In genomic region chr11:63813035-63813562, GRCh38 we compare ENCODE assay signal across 8 cellular contexts. TPM values are rescaled to one million over a fixed set of nuclear protein-coding genes. Genes with fewer than 3 reads are reported as not detected.
DNase-seq lines count a peak whose midpoint lies in the region; ATAC-seq and TF ChIP-seq lines count a peak whose summit lies in the region.

TSS of gene SPINDOC (plus strand) at chr11:63813456. CDS start at chr11:63813687, 231 bp downstream.

- peak within 1 kb of the TSS; percentile 96 for H3K4me3 ChIP-seq in A673 (ENCODE audit: low read depth, low read length, poor library complexity, severe bottlenecking)

- H3K27me3 ChIP-seq in A673 (replicated peaks; ENCODE audit: insufficient read depth, low read depth, low read length, poor library complexity): no peaks in the 10 kb centered on the region

- H3K27ac Mint-ChIP-seq in central memory CD8-positive, alpha-beta T cell (ENCODE audit: low read depth): no peak within 1 kb of the TSS

- H3K4me1 Mint-ChIP-seq in central memory CD8-positive, alpha-beta T cell: peaks cover 9% of the 10 kb centered on the region

- POLR2A ChIA-PET in A673 (lab: Charles Lee; ENCODE audit: low non-redundant PET): interaction anchor here (0.6 kb wide), 1 partner anchor 26 kb away, joined by 9 read pairs; no protein-coding TSS in a partner anchor

- peaks cover 30% of the 10 kb centered on the region for H3K36me3 ChIP-seq in A673 (ENCODE audit: insufficient read depth, low read length, poor library complexity, severe bottlenecking)

- peaks cover 23% of the 10 kb centered on the region for H3K4me1 ChIP-seq in A673 (ENCODE audit: insufficient read depth, low read length, poor library complexity, severe bottlenecking)

- H3K9me3 ChIP-seq in A673 (ENCODE audit: low read depth, low read length, poor library complexity, severe bottlenecking): no peaks in the 10 kb centered on the region

- peak; percentile 79 for TF ChIP-seq POLR2A in GM18526 (IDR thresholded peaks at IDR 0.05; ENCODE audit: extremely low read depth, insufficient read length)

- peak; percentile 92 for DNase-seq in A673 (ENCODE audit: low spot score)
- DNase-seq in NCI-H2171 treated with DMSO at 0.1 percent for 48 hours (lab: John Stamatoyannopoulos, UW): peak; percentile 48
- DNase-seq in activated CD4-positive, CD25-positive, alpha-beta regulatory T cell treated with anti-CD3 and anti-CD28 coated beads, Interleukin-2, amount 50 U/mL, for 16 hours (ENCODE audit: low read depth, low spot score): peak; percentile 31
- DNase-seq in central memory CD8-positive, alpha-beta T cell (ENCODE audit: low spot score in 2 of 2): peak; percentile 33 to 34
- peak; percentile 79 for DNase-seq in islet precursor cell
- peak; percentile 42 to 69 for DNase-seq in stimulated activated CD4-positive, alpha-beta T cell treated with anti-CD3 and anti-CD28 coated beads, Interleukin-12 subunit alpha, Interleukin-12 subunit beta, amount 100 ng/mL, for 24 hours (ENCODE audit: low read depth in 2 of 2)

- H3K27me3 Mint-ChIP-seq in central memory CD8-positive, alpha-beta T cell: no peaks in the 10 kb centered on the region

- CTCF ChIA-PET in A673 (lab: Charles Lee): no interaction called here

- no peaks in the 10 kb centered on the region for H3K9me3 Mint-ChIP-seq in central memory CD8-positive, alpha-beta T cell

- peaks cover 2% of the 10 kb centered on the region for H3K36me3 Mint-ChIP-seq in central memory CD8-positive, alpha-beta T cell (ENCODE audit: insufficient read depth)

- intact Hi-C loops in A673 (cut with micrococcal nuclease; ENCODE audit: unreplicated experiment): no loop called here

- peak; percentile 83 for ATAC-seq in HG03066 (IDR thresholded peaks at IDR 0.05; ENCODE audit: low read depth, unreplicated experiment)
- ATAC-seq in central memory CD8-positive, alpha-beta T cell (replicated peaks; ENCODE audit: extremely low read depth, poor library complexity, severe bottlenecking): peak; percentile 85

- peak within 1 kb of the TSS; percentile 69 for H3K4me3 Mint-ChIP-seq in central memory CD8-positive, alpha-beta T cell

- no peak for TF ChIP-seq CTCF in A673 (conservative IDR thresholded peaks at IDR 0.05; ENCODE audit: low read depth, low read length)

- BruUV-seq in A673 (replicated peaks; lab: Mats Ljungman, UMichigan): no TSS peak

- H3K27ac ChIP-seq in A673 (ENCODE audit: low read depth, low read length, poor library complexity, severe bottlenecking): peak within 1 kb of the TSS; percentile 84

RNA-seq across cellular contexts. Expression of gene SPINDOC, which starts in this region (rescaled TPM):
- 91.1 and 94.5 TPM in 2 replicates for total RNA-seq in A673 (2021)

Comparison
In these comparisons a context has a peak if more than half of its experiments do, and no peak if none do; other contexts are left out.
1. Peak in every context shown above with its lines: DNase-seq, ATAC-seq, H3K4me3 ChIP-seq and H3K27ac ChIP-seq.
2. DNase-seq: peak in every context shown above with its lines; median percentile 92 in A673; 79 in islet precursor cell; 56 in stimulated activated CD4-positive, alpha-beta T cell treated with anti-CD3 and anti-CD28 coated beads, Interleukin-12 subunit alpha, Interleukin-12 subunit beta, amount 100 ng/mL, for 24 hours; 48 in NCI-H2171 treated with DMSO at 0.1 percent for 48 hours; 34 in central memory CD8-positive, alpha-beta T cell; 31 in activated CD4-positive, CD25-positive, alpha-beta regulatory T cell treated with anti-CD3 and anti-CD28 coated beads, Interleukin-2, amount 50 U/mL, for 16 hours.